In the genomic region with DNA sequence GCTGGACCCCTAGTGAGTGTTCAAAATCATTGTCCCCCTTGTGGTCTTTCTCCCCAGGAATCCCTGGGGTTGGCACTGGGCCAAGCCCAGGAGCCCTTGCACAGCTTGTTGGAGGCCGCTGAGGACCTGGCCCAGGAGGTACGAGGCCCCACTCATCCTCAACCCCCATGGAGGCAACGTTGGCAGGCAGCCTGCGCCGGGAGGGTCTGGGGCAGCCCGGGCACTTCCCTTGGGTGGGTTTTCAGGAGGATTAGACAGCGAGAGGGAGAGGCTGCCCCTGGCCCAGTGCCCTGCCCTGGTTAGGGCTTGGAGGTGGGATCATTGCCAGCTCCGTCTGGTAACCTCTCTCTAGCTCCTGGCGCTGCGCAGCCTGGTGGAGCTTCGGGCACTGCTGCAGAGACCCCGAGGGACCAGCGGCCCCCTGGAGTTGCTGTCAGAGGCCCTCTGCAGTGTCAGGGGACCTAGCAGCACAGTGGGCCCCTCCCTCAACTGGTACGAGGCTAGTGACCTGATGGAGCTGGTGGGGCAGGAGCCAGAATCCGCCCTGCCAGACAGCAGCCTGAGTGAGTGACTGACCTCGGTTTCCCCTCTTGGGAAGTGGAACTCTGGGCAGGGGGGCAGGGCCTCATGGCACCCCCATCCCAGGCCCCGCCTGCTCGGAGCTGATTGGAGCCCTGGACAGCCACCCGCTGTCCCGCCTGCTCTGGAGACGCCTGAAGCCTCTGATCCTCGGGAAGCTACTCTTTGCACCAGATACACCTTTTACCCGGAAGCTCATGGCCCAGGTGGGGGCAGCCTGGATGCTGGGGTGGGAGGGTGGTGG, we compare ENCODE assay signal across 14 cellular contexts. TPM values are rescaled to one million over a fixed set of nuclear protein-coding genes. Genes with fewer than 3 reads are reported as not detected.
DNase-seq lines count a peak whose midpoint lies in the region; ATAC-seq and TF ChIP-seq lines count a peak whose summit lies in the region.
"Had no signal": no experiment of that assay in that cellular context is flagged by ENCODE, and none has a peak within 500 bp of the region (broad histone marks: within the 10 kb centered on the region; RNA-seq: fewer than 3 reads in every experiment).

No MANE protein-coding gene starts in this region.

- 0 out of 22 replicates have a peak overlapping the region, but pooled peaks of 1 of the 11 experiments have one; percentile 2 for H3K9ac ChIP-seq in BLaER1 treated with 17β-estradiol and CSF1 and Interleukin-3, amounts not matched to agents 10 nM and 100 nM
- H3K9ac ChIP-seq in neural progenitor cell, result no peak overlapping the region

- no peak overlapping the region for H2AFZ ChIP-seq in neural progenitor cell (replicated peaks)

- CTCF ChIA-PET in HEK293 (lab: Yijun Ruan, JAX), result no interaction called here

- TF ChIP-seq EP300 in gastroesophageal sphincter (IDR thresholded peaks at IDR 0.05), result no peak

- H3K4me1 Mint-ChIP-seq in neural progenitor cell, result peaks cover 27% of the 10 kb centered on the region
- peaks cover 35 to 44% of the 10 kb centered on the region in 2 donors for H3K4me1 Mint-ChIP-seq in effector memory CD8-positive, alpha-beta T cell (ENCODE audit: low read depth in 2 of 2)

- WGBS in gastroesophageal sphincter (ENCODE audit: low coverage in 1 of 2), 2 donors, result 33% methylated on average over 3 of the region's 23 CpGs; no CpG with 5 or more reads in 1 of the 2 donors

- no peaks in the 10 kb centered on the region; a peak in 1 of 22 replicates for H3K9me3 ChIP-seq in BLaER1 treated with 17β-estradiol and CSF1 and Interleukin-3, amounts not matched to agents 10 nM and 100 nM (replicated peaks in 1 of 11)
- H3K9me3 ChIP-seq in HEK293 (ENCODE audit: control insufficient read depth, insufficient read depth, low read depth, low read length) (no peaks in the 10 kb centered on the region), neural progenitor cell (ENCODE audit: low read depth) (no peaks in the 10 kb centered on the region), gastroesophageal sphincter (no peaks in the 10 kb centered on the region)

- no peak for TF ChIP-seq CTCF in HEK293 (tag by site-specific recombination; IDR thresholded peaks at IDR 0.05)
- TF ChIP-seq CTCF in neural progenitor cell (IDR thresholded peaks at IDR 0.05), result no peak
- no peak for TF ChIP-seq CTCF in gastroesophageal sphincter (IDR thresholded peaks at IDR 0.05)

- peaks cover under 1 to 25% (median 22%) of the 10 kb centered on the region in 11 experiments; a peak in 14 of 22 replicates for H4K20me1 ChIP-seq in BLaER1 treated with 17β-estradiol and CSF1 and Interleukin-3, amounts not matched to agents 10 nM and 100 nM
- H4K20me1 ChIP-seq in neural progenitor cell (ENCODE audit: low read depth), result peaks cover 32% of the 10 kb centered on the region

- POLR2A ChIA-PET in HEK293 (lab: Yijun Ruan, JAX), result interaction anchor here (0.6 to 5.8 kb wide), 2 partner anchors 15 to 19 kb away, joined by 3 to 60 read pairs; a partner anchor contains a TSS

- peaks cover 0 to 48% (median 0%) of the 10 kb centered on the region in 11 experiments; a peak in 7 of 22 replicates for H3K36me3 ChIP-seq in BLaER1 treated with 17β-estradiol and CSF1 and Interleukin-3, amounts not matched to agents 10 nM and 100 nM
- H3K36me3 ChIP-seq in HEK293 (ENCODE audit: control insufficient read depth in 2 of 2, insufficient read depth in 1 of 2, low read length in 2 of 2) (peaks cover 0 to 22% of the 10 kb centered on the region in 2 experiments; a peak in 2 of 3 replicates), neural progenitor cell (no peaks in the 10 kb centered on the region), gastroesophageal sphincter (peaks cover 0 to 10% of the 10 kb centered on the region in 2 donors)

- peak overlapping the region in 10 of 11 experiments; percentile 92 to 99 (median 96); a peak in 17 of 22 replicates for H3K4me2 ChIP-seq in BLaER1 treated with 17β-estradiol and CSF1 and Interleukin-3, amounts not matched to agents 10 nM and 100 nM
- no peak overlapping the region for H3K4me2 ChIP-seq in neural progenitor cell

- H3K27me3 ChIP-seq in BLaER1 treated with 17β-estradiol and CSF1 and Interleukin-3, amounts not matched to agents 10 nM and 100 nM, result no peaks in the 10 kb centered on the region; a peak in 2 of 22 replicates
- H3K27me3 ChIP-seq in neural progenitor cell (no peaks in the 10 kb centered on the region), gastroesophageal sphincter (peaks cover 6% of the 10 kb centered on the region)

- H3K4me3 Mint-ChIP-seq in neural progenitor cell, result peak overlapping the region; percentile 64
- peak overlapping the region in 1 of 2 donors; percentile 92 for H3K4me3 Mint-ChIP-seq in effector memory CD8-positive, alpha-beta T cell
- H3K4me3 Mint-ChIP-seq: nephron progenitor cell had no signal

- H3K79me2 ChIP-seq in neural progenitor cell (ENCODE audit: low read depth), result no peaks in the 10 kb centered on the region

- peaks cover 10% of the 10 kb centered on the region for H3K27me3 Mint-ChIP-seq in neural progenitor cell (ENCODE audit: insufficient read depth, low read depth)
- no peaks in the 10 kb centered on the region for H3K27me3 Mint-ChIP-seq in effector memory CD8-positive, alpha-beta T cell
- H3K27me3 Mint-ChIP-seq: IgD-negative memory B cell had no signal

- H3K27ac ChIP-seq in BLaER1 treated with 17β-estradiol and CSF1 and Interleukin-3, amounts not matched to agents 10 nM and 100 nM, result no peak overlapping the region
- H3K27ac ChIP-seq in HEK293 (ENCODE audit: extremely low read depth, low read depth, low read length), result no peak overlapping the region
- H3K27ac ChIP-seq in neural progenitor cell, result no peak overlapping the region
- no peak overlapping the region for H3K27ac ChIP-seq in gastroesophageal sphincter

- H3K36me3 Mint-ChIP-seq in neural progenitor cell, result peaks cover 2% of the 10 kb centered on the region
- peaks cover 64% of the 10 kb centered on the region for H3K36me3 Mint-ChIP-seq in effector memory CD8-positive, alpha-beta T cell (ENCODE audit: insufficient read depth)

- peaks cover 30% of the 10 kb centered on the region for H3F3A ChIP-seq in neural progenitor cell (ENCODE audit: low read depth)

- H3K4me1 ChIP-seq in BLaER1 treated with 17β-estradiol and CSF1 and Interleukin-3, amounts not matched to agents 10 nM and 100 nM, result peaks cover 38 to 80% (median 66%) of the 10 kb centered on the region in 10 experiments
- H3K4me1 ChIP-seq in HEK293 (ENCODE audit: control insufficient read depth, insufficient read depth, low read length), result no peaks in the 10 kb centered on the region; the same call in 1 of the 2 replicates
- peaks cover 8% of the 10 kb centered on the region for H3K4me1 ChIP-seq in neural progenitor cell
- H3K4me1 ChIP-seq in gastroesophageal sphincter, result peaks cover 0 to 52% (median 20%) of the 10 kb centered on the region in 3 donors

- DNase-seq in astrocyte of the hippocampus (ENCODE audit: low read depth, low spot score), result peak; percentile 60
- DNase-seq in neural progenitor cell (ENCODE audit: low spot score), result no peak
- DNase-seq in effector memory CD8-positive, alpha-beta T cell, result no peak
- no peak for DNase-seq in dedifferentiated amniotic fluid mesenchymal stem cell (ENCODE audit: extremely low spot score)
- DNase-seq in A172 (ENCODE audit: low spot score), result no peak
- DNase-seq: activated effector memory CD4-positive, alpha-beta T cell treated with Interleukin-2 at 50 U/mL for 16 hours; cerebellar nuclear complex; nephron progenitor cell; Right ventricle myocardium superior had no signal

- H3K27ac Mint-ChIP-seq in neural progenitor cell, result peak overlapping the region; percentile 50
- no peak overlapping the region for H3K27ac Mint-ChIP-seq in effector memory CD8-positive, alpha-beta T cell
- H3K27ac Mint-ChIP-seq: IgD-negative memory B cell, nephron progenitor cell had no signal

- no peak for TF ChIP-seq POLR2A in gastroesophageal sphincter (IDR thresholded peaks at IDR 0.05)

- no peak for ATAC-seq in gastroesophageal sphincter
- no peak for ATAC-seq in effector memory CD8-positive, alpha-beta T cell (replicated peaks)
- ATAC-seq: activated CD4-positive, CD25-positive, alpha-beta regulatory T cell treated with anti-CD3 and anti-CD28 coated beads, Interleukin-2, amount 50 U/mL, for 24 hours had no signal

- no peaks in the 10 kb centered on the region for H3K9me3 Mint-ChIP-seq in neural progenitor cell
- no peaks in the 10 kb centered on the region for H3K9me3 Mint-ChIP-seq in effector memory CD8-positive, alpha-beta T cell
- H3K9me3 Mint-ChIP-seq: nephron progenitor cell had no signal

- H3K4me3 ChIP-seq in BLaER1 treated with 17β-estradiol and CSF1 and Interleukin-3, amounts not matched to agents 10 nM and 100 nM, result no peak overlapping the region
- H3K4me3 ChIP-seq in HEK293 (ENCODE audit: low read depth, low read length) (no peak overlapping the region), neural progenitor cell (no peak overlapping the region), gastroesophageal sphincter (no peak overlapping the region)

TF ChIP-seq in HEK293, 187 proteins besides CTCF, POLR2A, EP300 and RAD21 (continues in another document):
- TF ChIP-seq, protein P1, sequence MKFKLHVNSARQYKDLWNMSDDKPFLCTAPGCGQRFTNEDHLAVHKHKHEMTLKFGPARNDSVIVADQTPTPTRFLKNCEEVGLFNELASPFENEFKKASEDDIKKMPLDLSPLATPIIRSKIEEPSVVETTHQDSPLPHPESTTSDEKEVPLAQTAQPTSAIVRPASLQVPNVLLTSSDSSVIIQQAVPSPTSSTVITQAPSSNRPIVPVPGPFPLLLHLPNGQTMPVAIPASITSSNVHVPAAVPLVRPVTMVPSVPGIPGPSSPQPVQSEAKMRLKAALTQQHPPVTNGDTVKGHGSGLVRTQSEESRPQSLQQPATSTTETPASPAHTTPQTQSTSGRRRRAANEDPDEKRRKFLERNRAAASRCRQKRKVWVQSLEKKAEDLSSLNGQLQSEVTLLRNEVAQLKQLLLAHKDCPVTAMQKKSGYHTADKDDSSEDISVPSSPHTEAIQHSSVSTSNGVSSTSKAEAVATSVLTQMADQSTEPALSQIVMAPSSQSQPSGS (tag by site-specific recombination; IDR thresholded peaks at IDR 0.05; ENCODE audit: low read depth), result no peak

RNA-seq across cellular contexts. Expression of a gene that starts 3.0 kb away (rescaled TPM):
- total RNA-seq in neural progenitor cell (ENCODE audit: low replicate concordance) (1.4 and 21.9 TPM in 2 replicates), gastroesophageal sphincter (10 to 100 TPM in 1 of 4 donors, 1 to 10 TPM in 3; 3.9 to 14.3 (median 6.4) TPM)
- total RNA-seq in A172 (2014; rRNA removed; shearing (Covaris generic)), result 5.1 and 8.6 TPM in 2 replicates

RNA-seq across cellular contexts. Expression of a gene that starts 16.5 kb away (rescaled TPM):
- total RNA-seq in neural progenitor cell (ENCODE audit: low replicate concordance) (131 and 196 TPM in 2 replicates), gastroesophageal sphincter (100 to 1,000 TPM in 1 of 4 donors, 10 to 100 TPM in 3; 52.9 to 103 (median 75.2) TPM)
- 219 and 243 TPM in 2 replicates for total RNA-seq in A172 (2014; rRNA removed; shearing (Covaris generic))

RNA-seq across cellular contexts. Expression of a gene that starts 21.6 kb away (rescaled TPM):
- total RNA-seq in neural progenitor cell (ENCODE audit: low replicate concordance), result not detected in 2 replicates
- total RNA-seq in gastroesophageal sphincter, result not detected
- total RNA-seq in A172 (2014; rRNA removed; shearing (Covaris generic)), result not detected in 2 replicates
- total RNA-seq: Right ventricle myocardium superior had no signal

RNA-seq across cellular contexts. Expression of a gene that starts 22.0 kb away (rescaled TPM):
- 31.7 and 175 TPM in 2 replicates for total RNA-seq in neural progenitor cell (ENCODE audit: low replicate concordance)
- 100 to 1,000 TPM; 146 to 179 (median 154) TPM for total RNA-seq in gastroesophageal sphincter
- 104 and 131 TPM in 2 replicates for total RNA-seq in A172 (2014; rRNA removed; shearing (Covaris generic))

RNA-seq across cellular contexts. Expression of a gene that starts 24.1 kb away (rescaled TPM):
- total RNA-seq in neural progenitor cell (ENCODE audit: low replicate concordance) (9.6 and 18.2 TPM in 2 replicates), gastroesophageal sphincter (10 to 100 TPM in 3 of 4 donors, 1 to 10 TPM in 1; 9.5 to 29.8 (median 14.6) TPM)
- 3.1 and 4.9 TPM in 2 replicates for total RNA-seq in A172 (2014; rRNA removed; shearing (Covaris generic))
